Comparison of ENCODE assay signal across 20 cellular contexts in the genomic region with DNA sequence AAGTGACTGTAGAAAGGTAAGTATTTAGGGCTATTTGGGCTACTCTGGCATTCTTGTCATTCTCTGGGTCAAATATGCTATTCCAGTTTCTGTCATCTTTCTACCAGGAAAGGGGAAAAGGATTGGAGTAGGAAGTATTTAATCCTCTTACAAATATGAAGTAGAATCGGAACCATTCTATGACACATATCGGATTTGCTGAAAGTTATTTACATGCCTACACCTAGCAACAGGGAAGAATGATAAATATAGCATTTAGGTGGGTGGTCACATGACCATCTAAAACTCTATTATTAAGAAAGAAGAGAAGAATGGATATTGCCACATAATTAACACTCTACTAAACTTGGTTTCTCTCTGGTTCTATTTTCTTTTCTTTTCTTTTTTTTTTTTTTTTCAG.
DNase-seq lines count a peak whose midpoint lies in the region; ATAC-seq, FAIRE-seq and TF ChIP-seq lines count a peak whose summit lies in the region.
"Had no signal": no experiment of that assay in that cellular context is flagged by ENCODE, and none has a peak within 500 bp of the region (broad histone marks: within the 10 kb centered on the region; RNA-seq: fewer than 3 reads in every experiment).

No MANE protein-coding gene starts in this region.

- H3K36me3 ChIP-seq in bronchial epithelial cell (ENCODE audit: control insufficient read depth, insufficient read depth, low read length) (no peaks in the 10 kb centered on the region), left lung (no peaks in the 10 kb centered on the region)

- DNase-seq in HT-29 (ENCODE audit: low spot score) (peak; percentile 5), bronchial epithelial cell (ENCODE audit: low read depth) (peak; percentile 17), left lung (no peak), ACHN (no peak), RKO (ENCODE audit: low spot score) (no peak), GM12892 (ENCODE audit: insufficient read length) (no peak)
- DNase-seq: 8988T; C1 segment of cervical spinal cord; Calu3; CD4-positive, alpha-beta memory T cell; COR-L47; DMS79; EL; GDM1; GOT3; H7; HCEC 1CT had no signal

- H3K9me3 ChIP-seq in left lung = no peaks in the 10 kb centered on the region
- H3K9me3 ChIP-seq: A549 had no signal

- no peaks in the 10 kb centered on the region for H3K4me1 ChIP-seq in left lung
- H3K4me1 ChIP-seq: A549 had no signal

- TF ChIP-seq CTCF in bronchial epithelial cell (IDR thresholded peaks at IDR 0.05; ENCODE audit: insufficient read depth, low read length, severe bottlenecking) (no peak), left lung (IDR thresholded peaks at IDR 0.05) (no peak)

- no peak for TF ChIP-seq POLR2A in GM12892 (IDR thresholded peaks at IDR 0.05; ENCODE audit: low read depth, low read length)

- no peak for FAIRE-seq in bronchial epithelial cell (lab: Jason Lieb, UNC)
- FAIRE-seq in GM12892 (lab: Jason Lieb, UNC) = no peak
- FAIRE-seq: A549, GM12878, GM18507 had no signal

- intact Hi-C loops in left lung (cut with DNase I) = no loop called here

- H3K27me3 ChIP-seq in bronchial epithelial cell (ENCODE audit: control insufficient read depth, insufficient read depth, low read length) (no peaks in the 10 kb centered on the region), left lung (no peaks in the 10 kb centered on the region)

- ATAC-seq in left lung = peak; percentile 74
- ATAC-seq: A549, GM12878 had no signal

- peak overlapping the region in 1 of 2 donors; percentile 57 for H3K27ac ChIP-seq in left lung
- H3K27ac ChIP-seq: A549 had no signal

- in situ Hi-C loops in ACHN (cut with HindIII; ENCODE audit: low pct_ligation_motif_present, low pct_unique_long_range_greater_than_20kb, low sequenced_read_pairs) = no loop called here

- H3K4me3 ChIP-seq in bronchial epithelial cell (ENCODE audit: low read depth, low read length) (no peak overlapping the region), left lung (no peak overlapping the region)
- H3K4me3 ChIP-seq: A549, GM12878 had no signal

Comparison
In these comparisons a context has a peak if more than half of its experiments do, and no peak if none do; other contexts are left out.
1. DNase-seq: peak in HT-29 (single experiment) and bronchial epithelial cell (single experiment); none in left lung (0 of 2), ACHN (single experiment), RKO (single experiment) and GM12892 (single experiment).